Comparison of ENCODE assay signal across 20 cellular contexts in genomic region chr1:86517336-86517735, GRCh38. TPM values are rescaled to one million over a fixed set of nuclear protein-coding genes. Genes with fewer than 3 reads are reported as not detected.
DNase-seq lines count a peak whose midpoint lies in the region; ATAC-seq and TF ChIP-seq lines count a peak whose summit lies in the region.
"Had no signal": no experiment of that assay in that cellular context is flagged by ENCODE, and none has a peak within 500 bp of the region (broad histone marks: within the 10 kb centered on the region; RNA-seq: fewer than 3 reads in every experiment).

No MANE protein-coding gene starts in this region.

- no peaks in the 10 kb centered on the region for H3K4me1 ChIP-seq in colonic mucosa

- H3K9ac ChIP-seq in colonic mucosa (ENCODE audit: low read depth in 2 of 2, low read length in 2 of 2), result no peak overlapping the region

- intact Hi-C loops in colonic mucosa (cut with DNase I), result no loop called here

- H3K27me3 ChIP-seq in colonic mucosa, result no peaks in the 10 kb centered on the region

- ATAC-seq in HG03469 (IDR thresholded peaks at IDR 0.05; ENCODE audit: unreplicated experiment), result no peak
- no peak for ATAC-seq in GM21381 (IDR thresholded peaks at IDR 0.05; ENCODE audit: unreplicated experiment)
- ATAC-seq: CD8-positive, alpha-beta T cell; effector memory CD8-positive, alpha-beta T cell; stimulated activated effector memory CD8-positive, alpha-beta T cell treated with anti-CD3 and anti-CD28 coated beads, Interleukin-12 subunit alpha, Interleukin-12 subunit beta, amount 100 ng/mL, for 72 hours had no signal

- no peaks in the 10 kb centered on the region for H3K36me3 ChIP-seq in colonic mucosa
- H3K36me3 ChIP-seq: thoracic aorta had no signal

- peak overlapping the region; percentile 45 for H3K27ac ChIP-seq in colonic mucosa
- H3K27ac ChIP-seq: thoracic aorta had no signal

- TF ChIP-seq RAD21 in Ishikawa (IDR thresholded peaks at IDR 0.05; ENCODE audit: low read depth), result no peak

- no peak overlapping the region for H3K4me3 ChIP-seq in colonic mucosa
- H3K4me3 ChIP-seq: thoracic aorta had no signal

- no peaks in the 10 kb centered on the region for H3K9me3 ChIP-seq in colonic mucosa
- H3K9me3 ChIP-seq: thoracic aorta had no signal

- TF ChIP-seq EP300 in Ishikawa (IDR thresholded peaks at IDR 0.05; ENCODE audit: borderline replicate concordance), result no peak

- no peak for TF ChIP-seq CTCF in colonic mucosa (IDR thresholded peaks at IDR 0.05)

- DNase-seq in colonic mucosa, result no peak
- DNase-seq in kidney tubule cell (ENCODE audit: low spot score), result peak; percentile 91
- no peak for DNase-seq in iPS-NIHi7 (ENCODE audit: extremely low spot score)
- no peak for DNase-seq in stimulated activated CD4-positive, alpha-beta T cell treated with anti-CD3 and anti-CD28 coated beads, Interleukin-1b, Interleukin-23, amount 100 ng/mL, for 48 hours
- DNase-seq: activated CD4-positive, alpha-beta T cell treated with anti-CD3 and anti-CD28 coated beads, Interleukin-2, amount 10 ng/mL, durations not matched to agents 7 days and 5 days; activated naive CD8-positive, alpha-beta T cell treated with anti-CD3 and anti-CD28 coated beads, Interleukin-2, amount 10 ng/mL, durations not matched to agents 7 days and 5 days; CD8-positive, alpha-beta T cell; DND-41; effector memory CD8-positive, alpha-beta T cell; head of caudate nucleus; immature natural killer cell; NCI-H1417; NCI-H526; SHP77 had no signal

TF ChIP-seq in Ishikawa, 13 proteins besides CTCF, POLR2A, EP300 and RAD21:
- TF ChIP-seq MAX (IDR thresholded peaks at IDR 0.05), result no peak
- TF ChIP-seq YY1 (IDR thresholded peaks at IDR 0.05; ENCODE audit: low read depth), result no peak
- TF ChIP-seq TEAD4 (IDR thresholded peaks at IDR 0.05), result peak; percentile 46
- no peak for TF ChIP-seq FOXM1 (IDR thresholded peaks at IDR 0.05; ENCODE audit: borderline replicate concordance, low read depth)
- TF ChIP-seq ZBTB7A (IDR thresholded peaks at IDR 0.05; ENCODE audit: low read depth), result no peak
- TF ChIP-seq EGR1 (IDR thresholded peaks at IDR 0.05), result no peak

RNA-seq across cellular contexts. Expression of gene CLCA4, which starts 29.5 kb away (rescaled TPM):
- 100 to 1,000 TPM; 194 to 426 TPM for total RNA-seq in colonic mucosa
- total RNA-seq: activated CD4-positive, alpha-beta T cell treated with anti-CD3 and anti-CD28 coated beads, Interleukin-2, amount 10 ng/mL, durations not matched to agents 7 days and 5 days; activated naive CD8-positive, alpha-beta T cell treated with anti-CD3 and anti-CD28 coated beads, Interleukin-2, amount 10 ng/mL, durations not matched to agents 7 days and 5 days; CD8-positive, alpha-beta T cell; mesenteric fat pad; thoracic aorta had no signal

RNA-seq across cellular contexts. Expression of gene CLCA1, which starts 48.6 kb away (rescaled TPM):
- 1,000 to 10,000 TPM in 1 of 2 donors, 100 to 1,000 TPM in 1; 938 to 1,116 TPM for total RNA-seq in colonic mucosa
- total RNA-seq: activated CD4-positive, alpha-beta T cell treated with anti-CD3 and anti-CD28 coated beads, Interleukin-2, amount 10 ng/mL, durations not matched to agents 7 days and 5 days; activated naive CD8-positive, alpha-beta T cell treated with anti-CD3 and anti-CD28 coated beads, Interleukin-2, amount 10 ng/mL, durations not matched to agents 7 days and 5 days; CD8-positive, alpha-beta T cell; thoracic aorta had no signal
